In the genomic region with DNA sequence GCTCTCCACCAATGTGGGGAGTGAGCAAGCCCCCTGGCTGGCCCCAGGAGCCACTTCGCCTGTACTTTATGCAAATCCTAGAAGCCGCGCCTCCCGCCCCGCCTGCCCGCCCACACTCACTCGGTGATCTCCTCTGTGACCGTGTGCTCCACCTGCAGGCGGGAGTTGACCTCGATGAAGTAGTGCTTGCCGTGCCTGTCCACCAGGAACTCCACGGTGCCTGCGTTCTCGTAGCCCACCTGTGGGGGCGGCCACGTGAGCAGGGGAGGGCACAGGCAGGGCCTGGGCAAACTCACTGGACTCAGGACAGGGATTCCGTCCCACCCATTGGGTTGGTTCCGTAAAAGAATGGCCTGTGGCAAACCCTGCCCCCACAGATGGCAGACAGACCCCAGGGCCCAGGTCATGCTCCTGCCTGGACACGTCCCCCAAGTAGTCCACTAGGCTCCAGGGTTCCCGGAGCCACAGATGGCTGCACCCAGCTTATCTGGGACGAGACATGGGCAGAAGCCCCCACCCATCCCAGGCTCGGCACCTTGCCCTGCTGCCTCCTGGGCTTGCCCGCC, we compare ENCODE assay signal across 8 cellular contexts. TPM values are rescaled to one million over a fixed set of nuclear protein-coding genes. Genes with fewer than 3 reads are reported as not detected.
DNase-seq lines count a peak whose midpoint lies in the region; ATAC-seq, FAIRE-seq and TF ChIP-seq lines count a peak whose summit lies in the region.

No MANE protein-coding gene starts in this region.

- dilution Hi-C loops in keratinocyte (cut with MboI; ENCODE audit: extremely low pct_ligation_motif_present, low sequenced_read_pairs): no loop called here

- FAIRE-seq in keratinocyte (lab: Jason Lieb, UNC): no peak

- H3K4me3 Mint-ChIP-seq in activated T-cell treated with anti-CD3 and anti-CD28 coated beads, Interleukin-2, amount 50 U/mL, for 4 hours: no peak overlapping the region

- H3K36me3 ChIP-seq in keratinocyte (ENCODE audit: control insufficient read depth in 2 of 2, extremely low read depth in 1 of 2, insufficient read depth in 2 of 2, low read length in 2 of 2): peaks cover 29 to 35% of the 10 kb centered on the region in 2 experiments

- H3K9me1 ChIP-seq in keratinocyte (ENCODE audit: control insufficient read depth, extremely low read depth, insufficient read depth, low read length): no peaks in the 10 kb centered on the region

- H4K20me1 ChIP-seq in keratinocyte (ENCODE audit: control insufficient read depth, extremely low read depth, insufficient read depth, low read length): peaks cover 6% of the 10 kb centered on the region

- H3K4me2 ChIP-seq in keratinocyte (ENCODE audit: control insufficient read depth, extremely low read depth, insufficient read depth, low read depth, low read length): no peak overlapping the region

- DNase-seq in HFF-Myc (ENCODE audit: extremely low read depth, low read depth) (no peak), NOMO-1 treated with dmso at 0.1 percent for 144 hours (lab: John Stamatoyannopoulos, UW; ENCODE audit: unreplicated experiment) (peak; percentile 72), keratinocyte (ENCODE audit: low read depth, low spot score) (no peak), middle frontal gyrus (ENCODE audit: extremely low spot score, low spot score) (no peak), posterior vena cava (ENCODE audit: low spot score) (no peak)
- peak; percentile 74 for DNase-seq in activated T-cell treated with anti-CD3 and anti-CD28 coated beads, Interleukin-2, amount 50 U/mL, for 4 hours
- DNase-seq in stimulated activated CD8-positive, alpha-beta memory T cell treated with anti-CD3 and anti-CD28 coated beads, Interleukin-4, amount 100 ng/mL, for 24 hours (ENCODE audit: low read depth): peak; percentile 72

- peaks cover 8% of the 10 kb centered on the region for H3K4me1 Mint-ChIP-seq in activated T-cell treated with anti-CD3 and anti-CD28 coated beads, Interleukin-2, amount 50 U/mL, for 4 hours (ENCODE audit: low read depth)

- H3K4me3 ChIP-seq in HFF-Myc (replicated peaks; ENCODE audit: low read depth, low read length) (no peak overlapping the region), keratinocyte (ENCODE audit: control insufficient read depth in 2 of 3, extremely low read depth in 1 of 3, insufficient read depth in 2 of 3, low read depth in 1 of 3, low read length in 3 of 3) (no peak overlapping the region)

- no peaks in the 10 kb centered on the region for H3K9me3 Mint-ChIP-seq in activated T-cell treated with anti-CD3 and anti-CD28 coated beads, Interleukin-2, amount 50 U/mL, for 4 hours

- peak; percentile 96 for ATAC-seq in activated T-cell treated with anti-CD3 and anti-CD28 coated beads, Interleukin-2, amount 50 U/mL, for 4 hours

- H2AFZ ChIP-seq in keratinocyte (ENCODE audit: control insufficient read depth, low read length): no peak overlapping the region

- H3K27me3 Mint-ChIP-seq in activated T-cell treated with anti-CD3 and anti-CD28 coated beads, Interleukin-2, amount 50 U/mL, for 4 hours (ENCODE audit: low read depth): no peaks in the 10 kb centered on the region

- no peaks in the 10 kb centered on the region for H3K9me3 ChIP-seq in keratinocyte (ENCODE audit: control insufficient read depth, low read depth, low read length)

- H3K36me3 Mint-ChIP-seq in activated T-cell treated with anti-CD3 and anti-CD28 coated beads, Interleukin-2, amount 50 U/mL, for 4 hours (ENCODE audit: insufficient read depth): no peaks in the 10 kb centered on the region

- no peaks in the 10 kb centered on the region for H3K27me3 ChIP-seq in keratinocyte (ENCODE audit: control insufficient read depth, extremely low read depth, insufficient read depth, low read length)

- no peak overlapping the region for H3K9ac ChIP-seq in keratinocyte (ENCODE audit: control insufficient read depth, extremely low read depth, insufficient read depth, low read length)

- no peak overlapping the region for H3K27ac ChIP-seq in keratinocyte (ENCODE audit: control insufficient read depth, insufficient read depth, low read length)

- peak; percentile 79 for TF ChIP-seq CTCF in GM12873 (IDR thresholded peaks at IDR 0.05; ENCODE audit: insufficient read depth, low read depth, low read length, missing control alignments)
- TF ChIP-seq CTCF in HFF-Myc (IDR thresholded peaks at IDR 0.05; ENCODE audit: low read depth, low read length, missing control alignments): peak; percentile 12
- TF ChIP-seq CTCF in keratinocyte (optimal IDR thresholded peaks at IDR 0.05 in 1 of 3, IDR thresholded peaks at IDR 0.05 in 1 of 3, conservative IDR thresholded peaks at IDR 0.05 in 1 of 3; ENCODE audit: extremely low read depth in 1 of 3, insufficient read depth in 2 of 3, low read length in 3 of 3): peak; percentile 13 to 65 (median 39)

- no peaks in the 10 kb centered on the region for H3K79me2 ChIP-seq in keratinocyte (ENCODE audit: control insufficient read depth, insufficient read depth, low read length)

- intact Hi-C loops in posterior vena cava (cut with DNase I): no loop called here

- peaks cover 11% of the 10 kb centered on the region for H3K4me1 ChIP-seq in keratinocyte (ENCODE audit: control insufficient read depth, extremely low read depth, insufficient read depth, low read length)

RNA-seq across cellular contexts. Expression of a gene that starts 11.9 kb away (rescaled TPM):
- total RNA-seq in activated T-cell treated with anti-CD3 and anti-CD28 coated beads, Interleukin-2, amount 50 U/mL, for 4 hours: 10 to 100 TPM; 26.7 to 39.9 (median 28.8) TPM
- 0.77 to 1.5 TPM (median 1.1 TPM) in 3 replicates for polyA plus RNA-seq in keratinocyte
- polyA plus RNA-seq in keratinocyte (2011; ENCODE audit: low read depth): 0.19 TPM
- 0.50 and 1.5 TPM in 2 replicates for polyA plus RNA-seq in keratinocyte (2011; cell fraction: cytosol; rRNA removed)
- polyA plus RNA-seq in keratinocyte (2011; cell fraction: nucleus; rRNA removed): 1.5 and 2.2 TPM in 2 replicates
- 0.89 and 1.6 TPM in 2 replicates for polyA plus RNA-seq in keratinocyte (2012; ENCODE audit: low replicate concordance)
- 0.38 to 0.82 TPM (median 0.53 TPM) in 3 replicates for polyA minus RNA-seq in keratinocyte
- polyA minus RNA-seq in keratinocyte (2011; cell fraction: cytosol; rRNA and poly(A)+ RNA removed): 5.8 TPM
- polyA minus RNA-seq in keratinocyte (2011; cell fraction: nucleus; rRNA and poly(A)+ RNA removed): 2.2 and 2.8 TPM in 2 replicates
- 10 to 100 TPM; 15.0 to 16.9 TPM for total RNA-seq in posterior vena cava

RNA-seq across cellular contexts. Expression of a gene that starts 25.6 kb away (rescaled TPM):
- total RNA-seq in activated T-cell treated with anti-CD3 and anti-CD28 coated beads, Interleukin-2, amount 50 U/mL, for 4 hours: 10 to 100 TPM; 42.7 to 45.0 (median 43.5) TPM
- polyA plus RNA-seq in keratinocyte: 11.2 to 15.2 TPM (median 14.0 TPM) in 3 replicates
- polyA plus RNA-seq in keratinocyte (2011; ENCODE audit: low read depth): 9.7 TPM
- polyA plus RNA-seq in keratinocyte (2011; cell fraction: cytosol; rRNA removed): 11.1 and 13.2 TPM in 2 replicates
- 26.7 and 32.8 TPM in 2 replicates for polyA plus RNA-seq in keratinocyte (2011; cell fraction: nucleus; rRNA removed)
- polyA plus RNA-seq in keratinocyte (2012; ENCODE audit: low replicate concordance): 16.3 and 24.1 TPM in 2 replicates
- 10.0 to 18.5 TPM (median 15.1 TPM) in 3 replicates for polyA minus RNA-seq in keratinocyte
- polyA minus RNA-seq in keratinocyte (2011; cell fraction: cytosol; rRNA and poly(A)+ RNA removed): 22.1 TPM
- 15.6 and 17.7 TPM in 2 replicates for polyA minus RNA-seq in keratinocyte (2011; cell fraction: nucleus; rRNA and poly(A)+ RNA removed)
- total RNA-seq in posterior vena cava: 1 to 10 TPM; 7.9 to 9.1 TPM

Comparison
In these comparisons a context has a peak if more than half of its experiments do, and no peak if none do; other contexts are left out.
1. CTCF ChIP-seq: peak in every context shown above with its lines; median percentile 79 in GM12873; 39 in keratinocyte; 12 in HFF-Myc.
2. DNase-seq: peak in NOMO-1 treated with dmso at 0.1 percent for 144 hours (single experiment), activated T-cell treated with anti-CD3 and anti-CD28 coated beads, Interleukin-2, amount 50 U/mL, for 4 hours (single experiment) and stimulated activated CD8-positive, alpha-beta memory T cell treated with anti-CD3 and anti-CD28 coated beads, Interleukin-4, amount 100 ng/mL, for 24 hours (single experiment); none in HFF-Myc (single experiment), keratinocyte (single experiment), middle frontal gyrus (single experiment) and posterior vena cava (single experiment).
3. RNA of a gene that starts 25.6 kb away (total RNA-seq): 42.7 to 45.0 TPM in activated T-cell treated with anti-CD3 and anti-CD28 coated beads, Interleukin-2, amount 50 U/mL, for 4 hours; 7.9 to 9.1 TPM in posterior vena cava; every median in the first group is over 4 times any median in the second.